Comparison of ENCODE assay signal across 3 cellular contexts in genomic region chr2:207224814-207225482, GRCh38.
A peak's percentile ranks its signal among the peaks of the same experiment; 100 is the strongest.
TF ChIP-seq lines count a peak whose summit lies in the region.

No MANE protein-coding gene starts in this region.

TF ChIP-seq in GM12891, 5 proteins besides CTCF, POLR2A, EP300 and RAD21:
- TF ChIP-seq PAX5 (IDR thresholded peaks at IDR 0.05; ENCODE audit: insufficient read depth, low read length, severe bottlenecking) (no peak), POLR2AphosphoS5 (IDR thresholded peaks at IDR 0.05; ENCODE audit: low read depth, low read length) (no peak), SPI1 (IDR thresholded peaks at IDR 0.05; ENCODE audit: low read depth, low read length) (peak; percentile 60; the same call in 1 of the 2 replicates), TAF1 (IDR thresholded peaks at IDR 0.05; ENCODE audit: low read depth, low read length) (no peak), POU2F2 (IDR thresholded peaks at IDR 0.05; ENCODE audit: low read depth, low read length) (peak; percentile 72; the same call in 1 of the 2 replicates)

TF ChIP-seq in IMR-90, 13 proteins besides CTCF, POLR2A, EP300 and RAD21:
- no peak for TF ChIP-seq ELK1 (IDR thresholded peaks at IDR 0.05; ENCODE audit: borderline replicate concordance, low read depth, low read length)
- no peak for TF ChIP-seq RFX5 (IDR thresholded peaks at IDR 0.05; ENCODE audit: low read depth, low read length)
- TF ChIP-seq SMC3 (IDR thresholded peaks at IDR 0.05; ENCODE audit: low read depth, low read length), result no peak
- no peak for TF ChIP-seq USF2 (IDR thresholded peaks at IDR 0.05; ENCODE audit: low read depth, low read length)
- no peak for TF ChIP-seq MXI1 (IDR thresholded peaks at IDR 0.05; ENCODE audit: borderline replicate concordance, low read depth, low read length)
- TF ChIP-seq FOS (IDR thresholded peaks at IDR 0.05; ENCODE audit: low read depth, low read length), result no peak
- no peak for TF ChIP-seq CHD1 (IDR thresholded peaks at IDR 0.05; ENCODE audit: low read depth, low read length)
TF ChIP-seq in IMR-90: peak in this region for 0.

TF ChIP-seq in H1, 55 proteins besides CTCF, POLR2A, EP300 and RAD21:
- TF ChIP-seq TAF1 (IDR thresholded peaks at IDR 0.05; ENCODE audit: low read depth, low read length) (no peak), SP4 (IDR thresholded peaks at IDR 0.05; ENCODE audit: low read length) (no peak), CHD7 (IDR thresholded peaks at IDR 0.05; ENCODE audit: insufficient replicate concordance, low read length) (no peak), HDAC2 (IDR thresholded peaks at IDR 0.05; ENCODE audit: borderline replicate concordance in 1 of 2, low read depth in 2 of 2, low read length in 2 of 2) (no peak), SIRT6 (IDR thresholded peaks at IDR 0.05; ENCODE audit: low read length) (no peak), NANOG (IDR thresholded peaks at IDR 0.05; ENCODE audit: insufficient read depth, low read depth, low read length, poor library complexity, severe bottlenecking) (no peak), YY1 (IDR thresholded peaks at IDR 0.05; ENCODE audit: low read depth, low read length) (no peak), BACH1 (IDR thresholded peaks at IDR 0.05; ENCODE audit: low read length) (no peak), BRCA1 (IDR thresholded peaks at IDR 0.05; ENCODE audit: low read depth, low read length) (no peak), BCL11A (IDR thresholded peaks at IDR 0.05; ENCODE audit: low read depth in 2 of 2, low read length in 2 of 2) (no peak)
